8 cellular contexts compared by ENCODE assay signal in the genomic region with DNA sequence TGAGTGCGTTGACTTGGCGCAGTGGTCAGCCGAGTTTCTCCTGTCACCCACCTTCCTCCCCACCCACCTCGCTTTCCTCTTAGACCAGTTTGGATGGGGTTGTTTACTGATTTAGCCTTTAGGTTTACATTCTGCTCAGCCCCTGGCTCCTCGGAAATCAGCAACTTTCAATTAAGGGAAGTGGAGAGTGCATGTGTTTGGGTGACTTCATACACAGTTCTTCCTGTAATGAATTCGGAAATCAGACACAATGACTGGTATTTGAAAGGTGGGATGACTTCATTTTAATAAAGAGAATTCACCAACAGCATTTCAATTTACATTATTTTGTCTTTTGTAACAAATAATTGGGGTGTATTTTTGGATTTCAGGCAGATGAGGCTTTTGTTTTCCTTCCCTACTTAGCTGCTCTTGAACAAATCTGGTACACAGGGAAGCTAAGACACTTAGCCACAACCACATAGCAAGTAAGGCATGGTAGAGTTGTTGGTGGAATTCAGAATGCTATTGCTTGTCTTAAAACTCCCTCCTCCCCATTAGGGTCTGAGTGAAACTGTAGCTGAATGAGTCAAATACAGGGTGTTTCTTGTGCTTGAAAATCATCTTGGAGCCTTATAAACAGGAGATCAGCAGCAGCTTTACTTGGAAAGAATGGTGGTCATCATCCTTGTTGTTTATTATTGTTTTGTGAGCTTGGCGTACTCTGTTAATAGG. TPM values are rescaled to one million over a fixed set of nuclear protein-coding genes. Genes with fewer than 3 reads are reported as not detected.
DNase-seq lines count a peak whose midpoint lies in the region; ATAC-seq and TF ChIP-seq lines count a peak whose summit lies in the region.

No MANE protein-coding gene starts in this region.

- peak overlapping the region; percentile 84 for H2AFZ ChIP-seq in PC-9

- H3K4me1 Mint-ChIP-seq in CD14-positive monocyte: peaks cover 38% of the 10 kb centered on the region

- H3F3A ChIP-seq in PC-9 (ENCODE audit: insufficient read depth, low read depth): peaks cover 5% of the 10 kb centered on the region; the same call in 1 of the 2 replicates

- ATAC-seq in GM21717 (IDR thresholded peaks at IDR 0.05; ENCODE audit: unreplicated experiment): peak; percentile 7
- peak; percentile 37 to 42 for ATAC-seq in lower lobe of right lung
- ATAC-seq in upper lobe of left lung (ENCODE audit: low FRiP score in 2 of 2): peak; percentile 17 to 40

- H3K79me2 ChIP-seq in PC-9 (ENCODE audit: low read depth): peaks cover 17% of the 10 kb centered on the region

- BruUV-seq in PC-9 (replicated peaks; lab: Mats Ljungman, UMichigan): no TSS peak

- no peak overlapping the region for H3K27ac ChIP-seq in PC-9
- H3K27ac ChIP-seq in cingulate gyrus (ENCODE audit: low read depth, low read length): peak overlapping the region; percentile 85
- H3K27ac ChIP-seq in lower lobe of right lung: peak overlapping the region; percentile 98
- peak overlapping the region; percentile 96 to 99 (median 98) for H3K27ac ChIP-seq in upper lobe of left lung

- peaks cover 12 to 20% of the 10 kb centered on the region in 2 donors for H3K36me3 Mint-ChIP-seq in CD14-positive monocyte

- H3K4me3 Mint-ChIP-seq in CD14-positive monocyte: peak overlapping the region; percentile 91 to 95

- DNase-seq in CD14-positive monocyte (ENCODE audit: low spot score) (no peak), PC-9 (no peak), lower lobe of right lung (no peak), upper lobe of left lung (peak in 1 of 2 donors; percentile 38), NCI-H146 (lab: John Stamatoyannopoulos, UW) (no peak), NCI-H1105 (lab: John Stamatoyannopoulos, UW) (no peak)

- H3K27me3 ChIP-seq in PC-9 (ENCODE audit: insufficient read depth, low read depth): no peaks in the 10 kb centered on the region
- H3K27me3 ChIP-seq in lower lobe of right lung (ENCODE audit: low read depth): no peaks in the 10 kb centered on the region
- H3K27me3 ChIP-seq in upper lobe of left lung: no peaks in the 10 kb centered on the region

- H3K9me3 ChIP-seq in PC-9 (ENCODE audit: insufficient read depth, low read depth) (no peaks in the 10 kb centered on the region), lower lobe of right lung (no peaks in the 10 kb centered on the region), upper lobe of left lung (no peaks in the 10 kb centered on the region)

- no peaks in the 10 kb centered on the region for H3K9me3 Mint-ChIP-seq in CD14-positive monocyte

- WGBS in upper lobe of left lung, 2 donors: 9 to 29% methylated on average over 3 to 7 of the region's 7 CpGs

- H4K20me1 ChIP-seq in PC-9 (ENCODE audit: insufficient read depth): no peaks in the 10 kb centered on the region; the same call in 1 of the 2 replicates

- H3K4me3 ChIP-seq in PC-9 (peak overlapping the region; percentile 58), lower lobe of right lung (peak overlapping the region; percentile 95), upper lobe of left lung (peak overlapping the region; percentile 77 to 92 (median 84))

- TF ChIP-seq CTCF in CD14-positive monocyte (IDR thresholded peaks at IDR 0.05) (no peak), PC-9 (conservative IDR thresholded peaks at IDR 0.05) (no peak), lower lobe of right lung (IDR thresholded peaks at IDR 0.05) (no peak), upper lobe of left lung (IDR thresholded peaks at IDR 0.05) (no peak)

- POLR2A ChIA-PET in PC-9 (lab: Charles Lee; ENCODE audit: unreplicated experiment): interaction anchor here (0.6 to 1.3 kb wide), 4 partner anchors 49 to 85 kb away, joined by 3 to 9 read pairs (median 6); no protein-coding TSS in a partner anchor

- no peaks in the 10 kb centered on the region for H3K9me2 ChIP-seq in PC-9 (ENCODE audit: insufficient read depth)

- H3K4me1 ChIP-seq in PC-9 (replicated peaks; ENCODE audit: insufficient read depth): peaks cover 10% of the 10 kb centered on the region; the same call in 1 of the 2 replicates
- H3K4me1 ChIP-seq in lower lobe of right lung: peaks cover 52% of the 10 kb centered on the region
- peaks cover 30 to 58% (median 48%) of the 10 kb centered on the region in 4 donors for H3K4me1 ChIP-seq in upper lobe of left lung

- CTCF ChIA-PET in PC-9 (lab: Charles Lee): interaction anchor here (1.3 to 2.4 kb wide), 2 partner anchors 102 to 105 kb away, joined by 7 to 8 read pairs; partner anchors contain the start of gene IFI6

- peak overlapping the region; percentile 80 for H3K4me2 ChIP-seq in PC-9

- intact Hi-C loops in CD14-positive monocyte (cut with micrococcal nuclease) (loop anchor here (5.0 kb wide), 1 partner anchor 47 kb away; the partner anchor contains the start of gene FAM76A (in 2 of the 2)), PC-9 (cut with micrococcal nuclease; ENCODE audit: unreplicated experiment) (loop anchor here (1.0 kb wide), 1 partner anchor 102 kb away; the partner anchor contains the start of gene IFI6), lower lobe of right lung (cut with DNase I) (no loop called here)

- TF ChIP-seq POLR2A in upper lobe of left lung (IDR thresholded peaks at IDR 0.05): no peak

- peaks cover 0 to 3% (median 0%) of the 10 kb centered on the region in 3 donors for H3K27me3 Mint-ChIP-seq in CD14-positive monocyte (ENCODE audit: low read depth in 3 of 3)

- H3K36me3 ChIP-seq in PC-9 (ENCODE audit: low read depth) (no peaks in the 10 kb centered on the region), lower lobe of right lung (peaks cover 10% of the 10 kb centered on the region), upper lobe of left lung (peaks cover 0 to 15% (median 5%) of the 10 kb centered on the region in 4 donors)

- peak overlapping the region; percentile 95 to 98 (median 97) for H3K27ac Mint-ChIP-seq in CD14-positive monocyte

- TF ChIP-seq EP300 in upper lobe of left lung (IDR thresholded peaks at IDR 0.05): peak in 1 of 4 donors; percentile 15

RNA-seq across cellular contexts. Expression of gene STX12, which starts 0.9 kb away (rescaled TPM):
- 10 to 100 TPM; 29.4 to 36.2 TPM for polyA plus RNA-seq in CD14-positive monocyte
- total RNA-seq in PC-9 (2021): 19.2 and 23.7 TPM in 2 replicates
- total RNA-seq in lower lobe of right lung: 91.0 TPM
- total RNA-seq in upper lobe of left lung: 100 to 1,000 TPM in 2 of 6 donors, 10 to 100 TPM in 4; 47.1 to 107 (median 88.2) TPM

RNA-seq across cellular contexts. Expression of gene FAM76A, which starts 48.1 kb away (rescaled TPM):
- 10 to 100 TPM in 1 of 2 donors, 1 to 10 TPM in 1; 9.1 to 10.3 TPM for polyA plus RNA-seq in CD14-positive monocyte
- 9.4 and 9.9 TPM in 2 replicates for total RNA-seq in PC-9 (2021)
- total RNA-seq in lower lobe of right lung: 18.0 TPM
- 10 to 100 TPM; 10.9 to 50.3 (median 21.2) TPM for total RNA-seq in upper lobe of left lung

RNA-seq across cellular contexts. Expression of gene PPP1R8, which starts 56.7 kb away (rescaled TPM):
- polyA plus RNA-seq in CD14-positive monocyte: 10 to 100 TPM; 21.4 to 23.9 TPM
- total RNA-seq in PC-9 (2021) (29.2 and 38.4 TPM in 2 replicates), lower lobe of right lung (31.3 TPM), upper lobe of left lung (10 to 100 TPM; 12.7 to 36.0 (median 29.9) TPM)
